2 cellular contexts compared by ENCODE assay signal in the genomic region with DNA sequence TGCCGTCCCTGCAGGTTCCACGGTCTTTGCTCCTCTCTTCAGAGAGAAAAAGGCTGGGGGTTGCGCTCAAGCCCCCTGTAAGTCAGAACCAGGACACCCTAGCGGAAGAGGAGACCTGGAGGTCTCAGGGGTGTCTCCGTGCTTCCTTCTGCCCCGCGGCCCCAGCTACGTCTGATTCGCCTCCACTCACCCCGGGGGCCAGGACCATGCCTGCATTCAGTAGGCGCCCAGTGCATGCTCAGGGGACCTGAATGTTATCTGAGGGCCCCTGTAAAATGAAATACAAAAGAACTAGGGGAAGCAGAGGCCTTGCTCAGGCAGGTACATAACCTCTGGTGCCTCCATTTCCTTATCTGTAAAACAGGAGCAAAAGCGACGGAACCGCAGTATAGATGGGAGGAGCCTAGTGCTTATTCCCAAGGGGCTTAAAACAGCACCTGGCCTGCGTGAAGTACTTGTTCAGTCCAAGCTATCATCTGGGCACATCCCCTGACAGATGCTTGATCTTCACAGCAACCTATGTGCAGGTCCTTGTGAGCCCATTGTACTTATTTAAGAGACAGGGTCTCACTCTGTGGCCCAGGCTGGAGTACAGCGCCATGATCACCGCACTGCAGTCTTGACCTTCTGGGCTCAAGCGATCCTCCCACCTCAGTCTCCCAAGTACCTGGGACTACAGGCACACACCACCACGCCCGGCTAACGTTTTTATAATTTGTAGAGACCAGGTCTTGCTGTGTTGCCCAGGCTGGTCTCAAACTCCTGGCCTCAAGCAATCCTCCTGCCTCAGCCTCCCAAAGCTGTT.
TF ChIP-seq lines count a peak whose summit lies in the region.

No MANE protein-coding gene starts in this region.

TF ChIP-seq in A549, 52 proteins besides CTCF, POLR2A, EP300 and RAD21 (continued from another document):
- TF ChIP-seq, protein P1, sequence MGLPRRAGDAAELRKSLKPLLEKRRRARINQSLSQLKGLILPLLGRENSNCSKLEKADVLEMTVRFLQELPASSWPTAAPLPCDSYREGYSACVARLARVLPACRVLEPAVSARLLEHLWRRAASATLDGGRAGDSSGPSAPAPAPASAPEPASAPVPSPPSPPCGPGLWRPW (IDR thresholded peaks at IDR 0.05): no peak
- TF ChIP-seq FOSL2 (IDR thresholded peaks at IDR 0.05): no peak
- no peak for TF ChIP-seq FOSL2 (CRISPR knock-in tag; IDR thresholded peaks at IDR 0.05)
- TF ChIP-seq POLR2AphosphoS2 (conservative IDR thresholded peaks at IDR 0.05; ENCODE audit: low read length): no peak
- no peak for TF ChIP-seq KDM5A (IDR thresholded peaks at IDR 0.05)

TF ChIP-seq in GM23338, 12 proteins besides CTCF, POLR2A, EP300 and RAD21 (continued from another document):
- TF ChIP-seq, protein P2, sequence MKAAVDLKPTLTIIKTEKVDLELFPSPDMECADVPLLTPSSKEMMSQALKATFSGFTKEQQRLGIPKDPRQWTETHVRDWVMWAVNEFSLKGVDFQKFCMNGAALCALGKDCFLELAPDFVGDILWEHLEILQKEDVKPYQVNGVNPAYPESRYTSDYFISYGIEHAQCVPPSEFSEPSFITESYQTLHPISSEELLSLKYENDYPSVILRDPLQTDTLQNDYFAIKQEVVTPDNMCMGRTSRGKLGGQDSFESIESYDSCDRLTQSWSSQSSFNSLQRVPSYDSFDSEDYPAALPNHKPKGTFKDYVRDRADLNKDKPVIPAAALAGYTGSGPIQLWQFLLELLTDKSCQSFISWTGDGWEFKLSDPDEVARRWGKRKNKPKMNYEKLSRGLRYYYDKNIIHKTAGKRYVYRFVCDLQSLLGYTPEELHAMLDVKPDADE (IDR thresholded peaks at IDR 0.05): no peak
- TF ChIP-seq STAT1 (IDR thresholded peaks at IDR 0.05; ENCODE audit: unreplicated experiment) (no peak), EZH2phosphoT487 (IDR thresholded peaks at IDR 0.05; ENCODE audit: unreplicated experiment) (no peak), REST (IDR thresholded peaks at IDR 0.05; ENCODE audit: unreplicated experiment) (no peak), NANOG (IDR thresholded peaks at IDR 0.05; ENCODE audit: borderline replicate concordance) (no peak), CREB1 (CRISPR knock-in tag; IDR thresholded peaks at IDR 0.05; ENCODE audit: low read depth) (no peak), ZNF114 (CRISPR knock-in tag; IDR thresholded peaks at IDR 0.05) (no peak), EZH2 (IDR thresholded peaks at IDR 0.05; ENCODE audit: low read depth, unreplicated experiment) (no peak)
- TF ChIP-seq, protein P3, sequence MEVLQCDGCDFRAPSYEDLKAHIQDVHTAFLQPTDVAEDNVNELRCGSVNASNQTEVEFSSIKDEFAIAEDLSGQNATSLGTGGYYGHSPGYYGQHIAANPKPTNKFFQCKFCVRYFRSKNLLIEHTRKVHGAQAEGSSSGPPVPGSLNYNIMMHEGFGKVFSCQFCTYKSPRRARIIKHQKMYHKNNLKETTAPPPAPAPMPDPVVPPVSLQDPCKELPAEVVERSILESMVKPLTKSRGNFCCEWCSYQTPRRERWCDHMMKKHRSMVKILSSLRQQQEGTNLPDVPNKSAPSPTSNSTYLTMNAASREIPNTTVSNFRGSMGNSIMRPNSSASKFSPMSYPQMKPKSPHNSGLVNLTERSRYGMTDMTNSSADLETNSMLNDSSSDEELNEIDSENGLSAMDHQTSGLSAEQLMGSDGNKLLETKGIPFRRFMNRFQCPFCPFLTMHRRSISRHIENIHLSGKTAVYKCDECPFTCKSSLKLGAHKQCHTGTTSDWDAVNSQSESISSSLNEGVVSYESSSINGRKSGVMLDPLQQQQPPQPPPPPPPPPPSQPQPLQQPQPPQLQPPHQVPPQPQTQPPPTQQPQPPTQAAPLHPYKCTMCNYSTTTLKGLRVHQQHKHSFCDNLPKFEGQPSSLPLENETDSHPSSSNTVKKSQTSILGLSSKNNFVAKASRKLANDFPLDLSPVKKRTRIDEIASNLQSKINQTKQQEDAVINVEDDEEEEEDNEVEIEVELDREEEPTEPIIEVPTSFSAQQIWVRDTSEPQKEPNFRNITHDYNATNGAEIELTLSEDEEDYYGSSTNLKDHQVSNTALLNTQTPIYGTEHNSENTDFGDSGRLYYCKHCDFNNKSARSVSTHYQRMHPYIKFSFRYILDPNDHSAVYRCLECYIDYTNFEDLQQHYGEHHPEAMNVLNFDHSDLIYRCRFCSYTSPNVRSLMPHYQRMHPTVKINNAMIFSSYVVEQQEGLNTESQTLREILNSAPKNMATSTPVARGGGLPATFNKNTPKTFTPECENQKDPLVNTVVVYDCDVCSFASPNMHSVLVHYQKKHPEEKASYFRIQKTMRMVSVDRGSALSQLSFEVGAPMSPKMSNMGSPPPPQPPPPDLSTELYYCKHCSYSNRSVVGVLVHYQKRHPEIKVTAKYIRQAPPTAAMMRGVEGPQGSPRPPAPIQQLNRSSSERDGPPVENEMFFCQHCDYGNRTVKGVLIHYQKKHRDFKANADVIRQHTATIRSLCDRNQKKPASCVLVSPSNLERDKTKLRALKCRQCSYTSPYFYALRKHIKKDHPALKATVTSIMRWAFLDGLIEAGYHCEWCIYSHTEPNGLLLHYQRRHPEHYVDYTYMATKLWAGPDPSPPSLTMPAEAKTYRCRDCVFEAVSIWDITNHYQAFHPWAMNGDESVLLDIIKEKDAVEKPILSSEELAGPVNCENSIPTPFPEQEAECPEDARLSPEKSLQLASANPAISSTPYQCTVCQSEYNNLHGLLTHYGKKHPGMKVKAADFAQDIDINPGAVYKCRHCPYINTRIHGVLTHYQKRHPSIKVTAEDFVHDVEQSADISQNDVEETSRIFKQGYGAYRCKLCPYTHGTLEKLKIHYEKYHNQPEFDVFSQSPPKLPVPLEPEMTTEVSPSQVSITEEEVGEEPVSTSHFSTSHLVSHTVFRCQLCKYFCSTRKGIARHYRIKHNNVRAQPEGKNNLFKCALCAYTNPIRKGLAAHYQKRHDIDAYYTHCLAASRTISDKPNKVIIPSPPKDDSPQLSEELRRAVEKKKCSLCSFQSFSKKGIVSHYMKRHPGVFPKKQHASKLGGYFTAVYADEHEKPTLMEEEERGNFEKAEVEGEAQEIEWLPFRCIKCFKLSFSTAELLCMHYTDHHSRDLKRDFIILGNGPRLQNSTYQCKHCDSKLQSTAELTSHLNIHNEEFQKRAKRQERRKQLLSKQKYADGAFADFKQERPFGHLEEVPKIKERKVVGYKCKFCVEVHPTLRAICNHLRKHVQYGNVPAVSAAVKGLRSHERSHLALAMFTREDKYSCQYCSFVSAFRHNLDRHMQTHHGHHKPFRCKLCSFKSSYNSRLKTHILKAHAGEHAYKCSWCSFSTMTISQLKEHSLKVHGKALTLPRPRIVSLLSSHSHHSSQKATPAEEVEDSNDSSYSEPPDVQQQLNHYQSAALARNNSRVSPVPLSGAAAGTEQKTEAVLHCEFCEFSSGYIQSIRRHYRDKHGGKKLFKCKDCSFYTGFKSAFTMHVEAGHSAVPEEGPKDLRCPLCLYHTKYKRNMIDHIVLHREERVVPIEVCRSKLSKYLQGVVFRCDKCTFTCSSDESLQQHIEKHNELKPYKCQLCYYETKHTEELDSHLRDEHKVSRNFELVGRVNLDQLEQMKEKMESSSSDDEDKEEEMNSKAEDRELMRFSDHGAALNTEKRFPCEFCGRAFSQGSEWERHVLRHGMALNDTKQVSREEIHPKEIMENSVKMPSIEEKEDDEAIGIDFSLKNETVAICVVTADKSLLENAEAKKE (CRISPR knock-in tag; IDR thresholded peaks at IDR 0.05): no peak
